Comparison of ENCODE assay signal across 8 cellular contexts in the genomic region with DNA sequence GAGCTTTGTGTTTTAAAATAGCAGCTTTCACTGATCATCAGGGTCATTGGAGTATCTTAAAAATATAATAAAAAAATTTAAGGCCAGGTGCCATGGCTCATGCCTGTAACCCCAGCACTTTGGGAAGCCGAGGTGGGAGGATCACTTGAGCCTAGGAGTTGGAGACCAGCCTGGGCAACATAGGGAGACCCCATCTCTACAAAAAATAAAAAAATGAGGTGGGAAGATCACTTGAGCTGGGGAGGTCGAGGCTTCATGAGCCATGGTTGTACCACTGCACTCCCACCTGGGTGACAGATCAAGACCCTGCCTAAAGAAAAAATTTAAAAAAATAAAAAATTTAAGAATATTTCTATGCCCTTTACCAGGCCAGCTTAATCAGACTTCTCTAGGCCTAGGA. TPM values are rescaled to one million over a fixed set of nuclear protein-coding genes. Genes with fewer than 3 reads are reported as not detected.
DNase-seq lines count a peak whose midpoint lies in the region; ATAC-seq and TF ChIP-seq lines count a peak whose summit lies in the region.

No MANE protein-coding gene starts in this region.

- H3K4me1 ChIP-seq in A673 (ENCODE audit: insufficient read depth, low read length, poor library complexity, severe bottlenecking) (peaks cover 17% of the 10 kb centered on the region), mammary epithelial cell (ENCODE audit: insufficient read depth, low read length) (peaks cover 26% of the 10 kb centered on the region), muscle layer of duodenum (ENCODE audit: control insufficient read depth in 1 of 2, insufficient read depth in 2 of 2, low read length in 2 of 2) (peaks cover 6 to 16% of the 10 kb centered on the region in 2 donors)

- peak overlapping the region; percentile 94 for H3K4me2 ChIP-seq in mammary epithelial cell (ENCODE audit: insufficient read depth, low read depth, low read length)

- H3K9me3 Mint-ChIP-seq in HFFc6, result no peaks in the 10 kb centered on the region

- ATAC-seq in GM21786 (IDR thresholded peaks at IDR 0.05; ENCODE audit: unreplicated experiment), result no peak

- peaks cover 19% of the 10 kb centered on the region for H3K36me3 ChIP-seq in A673 (ENCODE audit: insufficient read depth, low read length, poor library complexity, severe bottlenecking)
- peaks cover 13% of the 10 kb centered on the region for H3K36me3 ChIP-seq in mammary epithelial cell (ENCODE audit: insufficient read depth, low read length)
- H3K36me3 ChIP-seq in muscle layer of duodenum (ENCODE audit: control insufficient read depth in 1 of 2, insufficient read depth in 2 of 2, low read length in 2 of 2), result peaks cover 23 to 27% of the 10 kb centered on the region in 2 donors

- H2AFZ ChIP-seq in mammary epithelial cell (ENCODE audit: low read depth, low read length), result no peak overlapping the region

- DNase-seq in A673 (ENCODE audit: low spot score), result no peak
- DNase-seq in HFFc6, result no peak
- DNase-seq in mammary epithelial cell, result no peak
- no peak for DNase-seq in GM19238 (ENCODE audit: insufficient read length, low spot score)
- no peak for DNase-seq in HK-2 (ENCODE audit: unreplicated experiment)
- DNase-seq in GDM1 (lab: John Stamatoyannopoulos, UW), result no peak

- H3K36me3 Mint-ChIP-seq in HFFc6 (ENCODE audit: low read depth), result peaks cover 25% of the 10 kb centered on the region

- in situ Hi-C loops in mammary epithelial cell (cut with MboI; ENCODE audit: low sequenced_read_pairs in 2 of 2), result no loop called here

- no peak overlapping the region for H3K27ac Mint-ChIP-seq in HFFc6

- intact Hi-C loops in A673 (cut with micrococcal nuclease; ENCODE audit: unreplicated experiment) (no loop called here), mammary epithelial cell (cut with micrococcal nuclease) (no loop called here)

- H3K27me3 Mint-ChIP-seq in HFFc6 (ENCODE audit: insufficient read depth), result peaks cover 2% of the 10 kb centered on the region; the same call in 1 of the 2 replicates

- dilution Hi-C loops in mammary epithelial cell (cut with HindIII; ENCODE audit: low sequenced_read_pairs), result no loop called here

- H3K9ac ChIP-seq in mammary epithelial cell (ENCODE audit: insufficient read depth, low read length), result peak overlapping the region; percentile 94

- CTCF ChIA-PET in A673 (lab: Charles Lee), result no interaction called here
- CTCF ChIA-PET in mammary epithelial cell (lab: Charles Lee; ENCODE audit: low non-redundant PET), result interaction anchor here (0.5 kb wide), 1 partner anchor 36 kb away, joined by 4 read pairs; no protein-coding TSS in a partner anchor

- 100% methylated on average over 2 of the region's 2 CpGs for WGBS in mammary epithelial cell (ENCODE audit: low coverage, missing lambda C conversion rate)

- H4K20me1 ChIP-seq in mammary epithelial cell (ENCODE audit: insufficient read depth, low read length), result no peaks in the 10 kb centered on the region

- H3K79me2 ChIP-seq in mammary epithelial cell (ENCODE audit: insufficient read depth, low read length), result peaks cover 55% of the 10 kb centered on the region

- H3K4me3 ChIP-seq in A673 (ENCODE audit: low read depth, low read length, poor library complexity, severe bottlenecking) (peak overlapping the region; percentile 93), mammary epithelial cell (replicated peaks in 1 of 3; ENCODE audit: insufficient read depth in 1 of 3, low read depth in 2 of 3, low read length in 3 of 3) (peak overlapping the region; percentile 72 to 92 (median 83)), muscle layer of duodenum (ENCODE audit: low read depth in 1 of 2, low read length in 2 of 2) (peak overlapping the region; percentile 85 to 91)

- TF ChIP-seq CTCF in A673 (conservative IDR thresholded peaks at IDR 0.05; ENCODE audit: low read depth, low read length) (no peak), HFFc6 (IDR thresholded peaks at IDR 0.05) (no peak), mammary epithelial cell (conservative IDR thresholded peaks at IDR 0.05 in 1 of 2, IDR thresholded peaks at IDR 0.05 in 1 of 2; ENCODE audit: extremely low read depth in 1 of 2, insufficient read depth in 1 of 2, low read depth in 1 of 2, low read length in 2 of 2) (no peak)

- H3K4me1 Mint-ChIP-seq in HFFc6 (ENCODE audit: low read depth), result peaks cover 47% of the 10 kb centered on the region

- H3K9me3 ChIP-seq in A673 (ENCODE audit: low read depth, low read length, poor library complexity, severe bottlenecking) (no peaks in the 10 kb centered on the region), mammary epithelial cell (replicated peaks; ENCODE audit: insufficient read depth, low read length) (no peaks in the 10 kb centered on the region), muscle layer of duodenum (ENCODE audit: control insufficient read depth in 1 of 2, low read length in 2 of 2) (no peaks in the 10 kb centered on the region)

- no peaks in the 10 kb centered on the region for H3K27me3 ChIP-seq in A673 (replicated peaks; ENCODE audit: insufficient read depth, low read depth, low read length, poor library complexity)
- H3K27me3 ChIP-seq in mammary epithelial cell (ENCODE audit: insufficient read depth, low read length), result no peaks in the 10 kb centered on the region
- H3K27me3 ChIP-seq in muscle layer of duodenum (ENCODE audit: low read depth, low read length), result no peaks in the 10 kb centered on the region

- H3K27ac ChIP-seq in A673 (ENCODE audit: low read depth, low read length, poor library complexity, severe bottlenecking), result no peak overlapping the region
- peak overlapping the region; percentile 87 for H3K27ac ChIP-seq in mammary epithelial cell (ENCODE audit: insufficient read depth, low read depth, low read length)
- H3K27ac ChIP-seq in muscle layer of duodenum (ENCODE audit: low read length), result peak overlapping the region; percentile 84

- POLR2A ChIA-PET in A673 (lab: Charles Lee; ENCODE audit: low non-redundant PET), result no interaction called here

- peak overlapping the region; percentile 97 for H3K4me3 Mint-ChIP-seq in HFFc6

- no TSS peak for BruUV-seq in A673 (replicated peaks; lab: Mats Ljungman, UMichigan)
- BruUV-seq in mammary epithelial cell (replicated peaks; lab: Mats Ljungman, UMichigan), result no TSS peak

RNA-seq across cellular contexts. Expression of a gene that starts 1.5 kb away (rescaled TPM):
- total RNA-seq in A673 (2021), result 46.3 and 52.2 TPM in 2 replicates
- total RNA-seq in HFFc6 (2021; fragmentation: NEBNext Ultra II Directional; extraction: Animal tissue kit (Norgen Biotek cat#: 25700)), result 10 to 100 TPM; 28.3 to 33.9 (median 31.4) TPM
- 10 to 100 TPM; 36.2 to 77.8 TPM for total RNA-seq in mammary epithelial cell
- polyA plus RNA-seq in mammary epithelial cell, result 57.1 TPM
- polyA minus RNA-seq in mammary epithelial cell, result 67.3 TPM

RNA-seq across cellular contexts. Expression of a gene that starts 30.8 kb away (rescaled TPM):
- total RNA-seq in A673 (2021) (157 and 158 TPM in 2 replicates), mammary epithelial cell (100 to 1,000 TPM; 173 to 176 TPM)
- 100 to 1,000 TPM; 316 to 393 (median 342) TPM for total RNA-seq in HFFc6 (2021; fragmentation: NEBNext Ultra II Directional; extraction: Animal tissue kit (Norgen Biotek cat#: 25700))
- 98.1 TPM for polyA plus RNA-seq in mammary epithelial cell
- 175 TPM for polyA minus RNA-seq in mammary epithelial cell
